8 cellular contexts compared by ENCODE assay signal in the genomic region with DNA sequence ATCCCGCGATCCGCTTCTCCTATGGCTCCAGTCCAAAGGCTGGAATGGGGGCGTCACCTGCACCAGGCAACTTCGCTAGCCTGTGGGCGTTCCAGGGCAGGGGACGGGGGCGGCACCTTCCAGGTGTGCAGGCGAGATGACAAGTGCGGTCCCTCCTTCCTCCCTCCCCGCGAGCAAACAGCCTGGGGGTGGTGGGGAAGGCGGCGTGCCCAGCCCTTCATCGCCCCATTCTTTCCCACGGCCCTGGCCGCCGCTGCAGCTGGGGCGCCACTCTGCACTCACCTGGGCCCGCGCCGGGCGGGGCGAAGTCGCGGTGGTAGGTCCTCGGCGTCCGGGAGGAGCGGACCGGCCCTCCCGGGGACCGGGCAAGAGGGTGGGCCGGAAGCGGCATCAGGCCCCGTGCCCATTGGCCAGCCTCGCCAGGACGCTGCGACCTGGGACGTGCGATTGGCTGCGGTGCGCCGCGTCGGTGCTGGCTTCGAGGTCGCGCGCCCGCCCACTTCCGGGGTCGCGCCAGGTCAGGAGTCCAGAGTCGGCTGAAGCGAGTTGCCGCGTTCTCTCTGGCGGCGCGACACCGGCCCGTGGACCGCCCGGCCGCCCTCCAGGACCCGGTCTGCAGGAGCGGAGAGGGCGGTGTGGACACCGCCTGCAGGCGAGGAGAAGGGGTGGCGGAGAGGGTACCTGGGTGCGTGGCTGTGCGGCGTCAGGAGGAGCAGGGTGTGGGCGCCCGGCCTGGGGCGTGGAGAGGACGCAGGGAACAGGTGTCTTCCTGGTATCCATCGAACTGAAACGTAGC. TPM values are rescaled to one million over a fixed set of nuclear protein-coding genes. Genes with fewer than 3 reads are reported as not detected.
DNase-seq lines count a peak whose midpoint lies in the region; ATAC-seq and TF ChIP-seq lines count a peak whose summit lies in the region.

A gene with protein sequence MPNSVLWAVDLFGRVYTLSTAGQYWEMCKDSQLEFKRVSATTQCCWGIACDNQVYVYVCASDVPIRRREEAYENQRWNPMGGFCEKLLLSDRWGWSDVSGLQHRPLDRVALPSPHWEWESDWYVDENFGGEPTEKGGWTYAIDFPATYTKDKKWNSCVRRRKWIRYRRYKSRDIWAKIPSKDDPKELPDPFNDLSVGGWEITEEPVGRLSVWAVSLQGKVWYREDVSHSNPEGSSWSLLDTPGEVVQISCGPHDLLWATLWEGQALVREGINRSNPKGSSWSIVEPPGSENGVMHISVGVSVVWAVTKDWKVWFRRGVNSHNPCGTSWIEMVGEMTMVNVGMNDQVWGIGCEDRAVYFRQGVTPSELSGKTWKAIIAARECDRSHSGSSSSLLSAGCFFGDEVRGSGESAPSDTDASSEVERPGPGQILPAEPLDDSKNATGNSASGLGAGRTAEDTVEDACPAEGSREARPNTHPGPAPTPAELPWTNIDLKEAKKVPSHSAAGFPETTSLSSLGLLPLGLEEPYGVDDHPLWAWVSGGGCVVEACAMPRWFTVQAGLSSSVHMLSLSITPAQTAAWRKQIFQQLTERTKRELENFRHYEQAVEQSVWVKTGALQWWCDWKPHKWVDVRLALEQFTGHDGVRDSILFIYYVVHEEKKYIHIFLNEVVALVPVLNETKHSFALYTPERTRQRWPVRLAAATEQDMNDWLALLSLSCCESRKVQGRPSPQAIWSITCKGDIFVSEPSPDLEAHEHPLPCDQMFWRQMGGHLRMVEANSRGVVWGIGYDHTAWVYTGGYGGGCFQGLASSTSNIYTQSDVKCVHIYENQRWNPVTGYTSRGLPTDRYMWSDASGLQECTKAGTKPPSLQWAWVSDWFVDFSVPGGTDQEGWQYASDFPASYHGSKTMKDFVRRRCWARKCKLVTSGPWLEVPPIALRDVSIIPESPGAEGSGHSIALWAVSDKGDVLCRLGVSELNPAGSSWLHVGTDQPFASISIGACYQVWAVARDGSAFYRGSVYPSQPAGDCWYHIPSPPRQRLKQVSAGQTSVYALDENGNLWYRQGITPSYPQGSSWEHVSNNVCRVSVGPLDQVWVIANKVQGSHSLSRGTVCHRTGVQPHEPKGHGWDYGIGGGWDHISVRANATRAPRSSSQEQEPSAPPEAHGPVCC (minus strand): TSS at position 389 of the 796 bp plus-strand sequence. CDS start 6,086 bp downstream, outside the sequence.

- H3K4me2 ChIP-seq in DOHH2 (ENCODE audit: low read length) = peak within 1 kb of the TSS; percentile 96
- H3K4me2 ChIP-seq in GM23338 = peak within 1 kb of the TSS; percentile 95

- POLR2A ChIA-PET in naive thymus-derived CD8-positive, alpha-beta T cell (lab: Charles Lee) = interaction anchor here (0.7 to 6.4 kb wide), 13 partner anchors 8 to 1253 kb away, joined by 3 to 84 read pairs (median 7); partner anchors contain the start of genes BHLHA15, BRI3, TRRAP and ZKSCAN5

- DNase-seq in GM23338 (ENCODE audit: low spot score) (peak; percentile 96), Kasumi-1 (lab: John Stamatoyannopoulos, UW) (peak; percentile 65 to 66), RPMI7951 (ENCODE audit: low read depth) (peak; percentile 91), fibroblast of mammary gland (ENCODE audit: low read depth) (peak; percentile 84)
- DNase-seq in activated T-helper 1 cell treated with anti-CD3 and anti-CD28 coated beads, Interleukin-12 subunit alpha, Interleukin-12 subunit beta, Interleukin-2, Interleukin-4 antibody, amounts not matched to agents 30 ng/mL and 10 ng/mL and 1 ng/mL, durations not matched to agents 14 hours and 24 hours and 36 hours (ENCODE audit: low spot score) = peak; percentile 91
- peak; percentile 75 to 94 (median 86) for DNase-seq in naive thymus-derived CD8-positive, alpha-beta T cell
- DNase-seq in stimulated activated naive CD4-positive, alpha-beta T cell (lab: John Stamatoyannopoulos, UW) = peak; percentile 72 to 96 (median 87)

- H3K4me3 Mint-ChIP-seq in GM23338 = peak within 1 kb of the TSS; percentile 92
- peak within 1 kb of the TSS; percentile 98 for H3K4me3 Mint-ChIP-seq in activated T-helper 1 cell treated with anti-CD3 and anti-CD28 coated beads, Interleukin-12 subunit alpha, Interleukin-12 subunit beta, Interleukin-2, Interleukin-4 antibody, amounts not matched to agents 30 ng/mL and 10 ng/mL and 1 ng/mL, durations not matched to agents 14 hours and 24 hours and 36 hours
- H3K4me3 Mint-ChIP-seq in naive thymus-derived CD8-positive, alpha-beta T cell = peak within 1 kb of the TSS; percentile 87 to 97 (median 96)

- no peaks in the 10 kb centered on the region for H3K9me3 ChIP-seq in DOHH2 (ENCODE audit: control insufficient read depth, insufficient read depth, low read length)

- H2AFZ ChIP-seq in GM23338 = peak within 1 kb of the TSS; percentile 94

- no peaks in the 10 kb centered on the region for H3K9me2 ChIP-seq in DOHH2 (replicated peaks; ENCODE audit: control insufficient read depth, low read length)
- H3K9me2 ChIP-seq in GM23338 (ENCODE audit: insufficient read depth) = no peaks in the 10 kb centered on the region

- H3K4me1 ChIP-seq in DOHH2 (ENCODE audit: control insufficient read depth, low read length) = peaks cover 42% of the 10 kb centered on the region
- peaks cover 19% of the 10 kb centered on the region for H3K4me1 ChIP-seq in GM23338 (ENCODE audit: insufficient read depth)

- peaks cover 18% of the 10 kb centered on the region for H3K4me1 Mint-ChIP-seq in GM23338
- peaks cover 44% of the 10 kb centered on the region for H3K4me1 Mint-ChIP-seq in activated T-helper 1 cell treated with anti-CD3 and anti-CD28 coated beads, Interleukin-12 subunit alpha, Interleukin-12 subunit beta, Interleukin-2, Interleukin-4 antibody, amounts not matched to agents 30 ng/mL and 10 ng/mL and 1 ng/mL, durations not matched to agents 14 hours and 24 hours and 36 hours (ENCODE audit: low read depth)
- peaks cover 28 to 74% (median 71%) of the 10 kb centered on the region in 4 donors for H3K4me1 Mint-ChIP-seq in naive thymus-derived CD8-positive, alpha-beta T cell

- H3K27me3 Mint-ChIP-seq in GM23338 (ENCODE audit: insufficient read depth, low read depth, poor library complexity) = peaks cover 10% of the 10 kb centered on the region
- no peaks in the 10 kb centered on the region for H3K27me3 Mint-ChIP-seq in activated T-helper 1 cell treated with anti-CD3 and anti-CD28 coated beads, Interleukin-12 subunit alpha, Interleukin-12 subunit beta, Interleukin-2, Interleukin-4 antibody, amounts not matched to agents 30 ng/mL and 10 ng/mL and 1 ng/mL, durations not matched to agents 14 hours and 24 hours and 36 hours (ENCODE audit: insufficient read depth)
- no peaks in the 10 kb centered on the region for H3K27me3 Mint-ChIP-seq in naive thymus-derived CD8-positive, alpha-beta T cell

- ATAC-seq in GM23338 = peak; percentile 98
- ATAC-seq in naive thymus-derived CD8-positive, alpha-beta T cell = peak; percentile 69 to 82

- H3K36me3 ChIP-seq in DOHH2 (ENCODE audit: control insufficient read depth, low read length) (peaks cover 2% of the 10 kb centered on the region; the same call in 1 of the 2 replicates), GM23338 (ENCODE audit: insufficient read depth) (no peaks in the 10 kb centered on the region)

- H3K9me3 Mint-ChIP-seq in GM23338 = no peaks in the 10 kb centered on the region; the same call in 2 of the 3 replicates
- H3K9me3 Mint-ChIP-seq in activated T-helper 1 cell treated with anti-CD3 and anti-CD28 coated beads, Interleukin-12 subunit alpha, Interleukin-12 subunit beta, Interleukin-2, Interleukin-4 antibody, amounts not matched to agents 30 ng/mL and 10 ng/mL and 1 ng/mL, durations not matched to agents 14 hours and 24 hours and 36 hours = no peaks in the 10 kb centered on the region
- H3K9me3 Mint-ChIP-seq in naive thymus-derived CD8-positive, alpha-beta T cell = no peaks in the 10 kb centered on the region

- H3F3A ChIP-seq in DOHH2 (ENCODE audit: control insufficient read depth, insufficient read depth) (peaks cover 16% of the 10 kb centered on the region), GM23338 (replicated peaks; ENCODE audit: low read depth) (peaks cover 14% of the 10 kb centered on the region; the same call in 1 of the 2 replicates)

- TF ChIP-seq CTCF in DOHH2 (IDR thresholded peaks at IDR 0.05; ENCODE audit: low read depth, low read length, poor library complexity, severe bottlenecking) (no peak), GM23338 (conservative IDR thresholded peaks at IDR 0.05; ENCODE audit: low read depth in 2 of 2) (no peak), fibroblast of mammary gland (conservative IDR thresholded peaks at IDR 0.05; ENCODE audit: control insufficient read depth, insufficient read depth, low read depth, low read length) (no peak)

- H3K4me3 ChIP-seq in DOHH2 (ENCODE audit: low read length) (peak within 1 kb of the TSS; percentile 86), GM23338 (peak within 1 kb of the TSS; percentile 95), fibroblast of mammary gland (ENCODE audit: control insufficient read depth, low read depth, low read length) (peak within 1 kb of the TSS; percentile 84)

- intact Hi-C loops in activated T-helper 1 cell treated with anti-CD3 and anti-CD28 coated beads, Interleukin-12 subunit alpha, Interleukin-12 subunit beta, Interleukin-2, Interleukin-4 antibody, amounts not matched to agents 30 ng/mL and 10 ng/mL and 1 ng/mL, durations not matched to agents 14 hours and 24 hours and 36 hours (cut with micrococcal nuclease) = loop anchor here (1.0 to 10.0 kb wide), 8 partner anchors 29 to 627 kb away; partner anchors contain the start of genes ASNS, BAIAP2L1, BRI3 and LMTK2

- H4K20me1 ChIP-seq in DOHH2 (ENCODE audit: control insufficient read depth, insufficient read depth, low read depth, low read length) (no peaks in the 10 kb centered on the region), GM23338 (replicated peaks; ENCODE audit: insufficient read depth) (0 out of 2 replicates have a peak, but pooled peaks cover 3% of the 10 kb centered on the region)

- H3K27me3 ChIP-seq in DOHH2 (ENCODE audit: control insufficient read depth, low read length) = no peaks in the 10 kb centered on the region
- no peaks in the 10 kb centered on the region for H3K27me3 ChIP-seq in GM23338 (ENCODE audit: insufficient read depth)

- peak within 1 kb of the TSS; percentile 81 for H3K27ac ChIP-seq in DOHH2 (ENCODE audit: low read depth, low read length)
- peak within 1 kb of the TSS; percentile 55 for H3K27ac ChIP-seq in GM23338 (ENCODE audit: low read depth)

- H3K27ac Mint-ChIP-seq in GM23338 = peak within 1 kb of the TSS; percentile 70
- H3K27ac Mint-ChIP-seq in activated T-helper 1 cell treated with anti-CD3 and anti-CD28 coated beads, Interleukin-12 subunit alpha, Interleukin-12 subunit beta, Interleukin-2, Interleukin-4 antibody, amounts not matched to agents 30 ng/mL and 10 ng/mL and 1 ng/mL, durations not matched to agents 14 hours and 24 hours and 36 hours = peak within 1 kb of the TSS; percentile 99
- H3K27ac Mint-ChIP-seq in naive thymus-derived CD8-positive, alpha-beta T cell = peak within 1 kb of the TSS; percentile 93 to 100 (median 98)

- H3K36me3 Mint-ChIP-seq in GM23338 (ENCODE audit: low read depth) = peaks cover 3% of the 10 kb centered on the region; the same call in 1 of the 3 replicates
- H3K36me3 Mint-ChIP-seq in activated T-helper 1 cell treated with anti-CD3 and anti-CD28 coated beads, Interleukin-12 subunit alpha, Interleukin-12 subunit beta, Interleukin-2, Interleukin-4 antibody, amounts not matched to agents 30 ng/mL and 10 ng/mL and 1 ng/mL, durations not matched to agents 14 hours and 24 hours and 36 hours (ENCODE audit: low read depth) = peaks cover 23% of the 10 kb centered on the region
- peaks cover 0 to 39% (median 14%) of the 10 kb centered on the region in 3 donors for H3K36me3 Mint-ChIP-seq in naive thymus-derived CD8-positive, alpha-beta T cell

- H3K79me2 ChIP-seq in DOHH2 (ENCODE audit: control insufficient read depth, low read length) (peaks cover 11% of the 10 kb centered on the region), GM23338 (replicated peaks; ENCODE audit: insufficient read depth) (peaks cover 11% of the 10 kb centered on the region)

RNA-seq across cellular contexts. Expression of the gene that starts here (rescaled TPM):
- total RNA-seq in GM23338 (2014; rRNA removed; shearing (Covaris generic)) = 8.3 and 24.4 TPM in 2 replicates
- polyA plus RNA-seq in GM23338 (2016; fragmentation: Nextera tagmentation; extraction: Ambion mirVana) = 4.4 and 4.6 TPM in 2 replicates
- 7.1 and 7.4 TPM in 2 replicates for total RNA-seq in RPMI7951 (2014; rRNA removed; shearing (Covaris generic))
- total RNA-seq in activated T-helper 1 cell treated with anti-CD3 and anti-CD28 coated beads, Interleukin-12 subunit alpha, Interleukin-12 subunit beta, Interleukin-2, Interleukin-4 antibody, amounts not matched to agents 30 ng/mL and 10 ng/mL and 1 ng/mL, durations not matched to agents 14 hours and 24 hours and 36 hours = 49.1 and 53.6 TPM in 2 replicates
- 100 to 1,000 TPM; 174 to 181 TPM for total RNA-seq in naive thymus-derived CD8-positive, alpha-beta T cell
- 10 to 100 TPM; 18.5 to 40.2 (median 26.1) TPM for polyA plus RNA-seq in naive thymus-derived CD8-positive, alpha-beta T cell

Comparison
In these comparisons a context has a peak if more than half of its experiments do, and no peak if none do; other contexts are left out.
1. Peak in every context shown above with its lines: DNase-seq, ATAC-seq, H3K4me3 ChIP-seq and H3K27ac ChIP-seq.